Comparison of ENCODE assay signal across 19 cellular contexts in the genomic region with DNA sequence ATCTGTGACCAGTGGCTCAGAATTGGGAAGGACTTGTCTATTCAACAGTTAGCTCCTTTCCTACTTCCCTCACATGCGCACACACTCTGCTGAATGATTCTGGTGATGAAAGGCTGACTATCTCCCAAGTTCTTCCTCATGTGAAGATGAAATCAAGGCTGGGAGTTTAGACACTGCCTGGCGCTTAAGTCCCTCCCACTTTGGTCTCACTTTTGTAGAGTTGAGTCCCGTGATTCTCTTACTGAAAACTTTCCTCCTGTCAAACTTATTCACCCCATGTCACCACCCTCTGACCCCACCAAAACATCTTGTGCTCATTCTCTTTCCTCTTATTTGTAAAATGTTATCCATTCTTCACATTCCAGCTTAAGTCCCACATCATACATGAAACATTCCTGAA. TPM values are rescaled to one million over a fixed set of nuclear protein-coding genes. Genes with fewer than 3 reads are reported as not detected.
DNase-seq lines count a peak whose midpoint lies in the region; ATAC-seq, FAIRE-seq and TF ChIP-seq lines count a peak whose summit lies in the region.
"Had no signal": no experiment of that assay in that cellular context is flagged by ENCODE, and none has a peak within 500 bp of the region (broad histone marks: within the 10 kb centered on the region; RNA-seq: fewer than 3 reads in every experiment).

No MANE protein-coding gene starts in this region.

- H3K4me1 ChIP-seq in upper lobe of right lung, result no peaks in the 10 kb centered on the region
- H3K4me1 ChIP-seq in endodermal cell (ENCODE audit: control insufficient read depth, insufficient read depth, low read length), result no peaks in the 10 kb centered on the region
- no peaks in the 10 kb centered on the region for H3K4me1 ChIP-seq in small intestine (ENCODE audit: control insufficient read depth in 2 of 2, insufficient read depth in 1 of 2, low read depth in 1 of 2, low read length in 1 of 2)
- H3K4me1 ChIP-seq: BLaER1 had no signal

- 88% methylated on average over 3 of the region's 3 CpGs for WGBS in endodermal cell (ENCODE audit: insufficient coverage in 1 of 2, insufficient read length in 1 of 2), 2 experiments
- WGBS in small intestine, 3 donors, result 73 to 79% (median 74%) methylated on average over 3 of the region's 3 CpGs

- TF ChIP-seq CTCF in fibroblast of villous mesenchyme (IDR thresholded peaks at IDR 0.05; ENCODE audit: insufficient read depth, low read depth, low read length) (no peak), upper lobe of right lung (IDR thresholded peaks at IDR 0.05) (no peak), endodermal cell (conservative IDR thresholded peaks at IDR 0.05) (no peak)

- ATAC-seq in upper lobe of right lung, result peak; percentile 64
- ATAC-seq: HepG2, Panc1, Right ventricle myocardium inferior had no signal

- no peak overlapping the region for H3K4me3 ChIP-seq in fibroblast of villous mesenchyme (ENCODE audit: low read depth, low read length)
- H3K4me3 ChIP-seq in upper lobe of right lung, result no peak overlapping the region
- H3K4me3 ChIP-seq in endodermal cell (ENCODE audit: low read length), result no peak overlapping the region
- no peak overlapping the region for H3K4me3 ChIP-seq in small intestine (ENCODE audit: low read depth in 1 of 2, low read length in 2 of 2)
- H3K4me3 ChIP-seq: BLaER1 had no signal

- H3K27me3 ChIP-seq in upper lobe of right lung (no peaks in the 10 kb centered on the region), endodermal cell (ENCODE audit: control insufficient read depth, insufficient read depth, low read length, poor library complexity, severe bottlenecking) (peaks cover 15% of the 10 kb centered on the region), small intestine (ENCODE audit: control insufficient read depth in 2 of 2, insufficient read depth in 2 of 2, low read length in 2 of 2) (no peaks in the 10 kb centered on the region)
- H3K27me3 ChIP-seq: BLaER1 had no signal

- FAIRE-seq in small intestine (lab: Jason Lieb, UNC), result no peak
- FAIRE-seq: GM12891, HepG2 had no signal

- H3K9me3 Mint-ChIP-seq in endodermal cell, result no peaks in the 10 kb centered on the region

- peak; percentile 52 for DNase-seq in EH (ENCODE audit: low read depth)
- peak; percentile 26 for DNase-seq in OCI-M1 (lab: John Stamatoyannopoulos, UW)
- peak; percentile 58 for DNase-seq in fibroblast of villous mesenchyme (ENCODE audit: low read depth)
- DNase-seq in upper lobe of right lung, result no peak
- no peak for DNase-seq in endodermal cell
- no peak for DNase-seq in small intestine
- no peak for DNase-seq in occipital lobe (lab: John Stamatoyannopoulos, UW)
- DNase-seq: ACHN, Kasumi-1, NCI-H1105 treated with DMSO at 0.1 percent for 48 hours, NCI-H187 treated with DMSO at 0.1 percent for 48 hours, NCI-H2171, NCI-H82, SK-N-SH had no signal

- H3K4me3 Mint-ChIP-seq in endodermal cell, result no peak overlapping the region

- intact Hi-C loops in upper lobe of right lung (cut with DNase I), result no loop called here

- no peak overlapping the region for H3K9ac ChIP-seq in endodermal cell (ENCODE audit: extremely low read depth, low read length, poor library complexity, severe bottlenecking)
- H3K9ac ChIP-seq: BLaER1, SK-N-SH had no signal

- H3K36me3 Mint-ChIP-seq in endodermal cell (ENCODE audit: low read depth), result no peaks in the 10 kb centered on the region

- no peak overlapping the region for H3K27ac Mint-ChIP-seq in endodermal cell

- H3K9me3 ChIP-seq in upper lobe of right lung (no peaks in the 10 kb centered on the region), endodermal cell (ENCODE audit: control insufficient read depth, low read length) (no peaks in the 10 kb centered on the region), small intestine (ENCODE audit: control insufficient read depth, low read depth) (no peaks in the 10 kb centered on the region)
- H3K9me3 ChIP-seq: SK-N-SH had no signal

- H3K4me1 Mint-ChIP-seq in endodermal cell, result peaks cover 1% of the 10 kb centered on the region

- H3K27ac ChIP-seq in upper lobe of right lung, result no peak overlapping the region
- no peak overlapping the region for H3K27ac ChIP-seq in endodermal cell (ENCODE audit: low read depth, low read length)
- no peak overlapping the region for H3K27ac ChIP-seq in small intestine (ENCODE audit: low read depth in 1 of 2, low read length in 1 of 2)
- H3K27ac ChIP-seq: BLaER1 had no signal

- H3K27me3 Mint-ChIP-seq in endodermal cell (ENCODE audit: insufficient read depth), result peaks cover 18% of the 10 kb centered on the region

- no peaks in the 10 kb centered on the region for H3K36me3 ChIP-seq in upper lobe of right lung
- H3K36me3 ChIP-seq in endodermal cell (ENCODE audit: control insufficient read depth, insufficient read depth, low read length), result no peaks in the 10 kb centered on the region
- no peaks in the 10 kb centered on the region for H3K36me3 ChIP-seq in small intestine (ENCODE audit: control insufficient read depth in 2 of 2, insufficient read depth in 2 of 2, low read length in 2 of 2)
- H3K36me3 ChIP-seq: BLaER1 had no signal

RNA-seq across cellular contexts. Expression of a gene that starts 8.4 kb away (rescaled TPM):
- total RNA-seq in fibroblast of villous mesenchyme (31.2 and 51.4 TPM in 2 replicates), upper lobe of right lung (57.6 TPM), endodermal cell (100 to 1,000 TPM; 221 to 282 TPM), occipital lobe (21.5 TPM)
- 154 TPM for polyA plus RNA-seq in endodermal cell (2013, experiment 1 of 2)
- 161 TPM for polyA plus RNA-seq in endodermal cell (2013, experiment 2 of 2)
- 10 to 100 TPM; 47.0 to 59.7 (median 57.8) TPM for polyA plus RNA-seq in small intestine

RNA-seq across cellular contexts. Expression of a gene that starts 8.4 kb away (rescaled TPM):
- 31.6 and 142 TPM in 2 replicates for total RNA-seq in fibroblast of villous mesenchyme
- 24.1 TPM for total RNA-seq in upper lobe of right lung
- total RNA-seq in endodermal cell, result 10 to 100 TPM; 41.9 to 57.2 TPM
- polyA plus RNA-seq in endodermal cell (2013, experiment 1 of 2), result 13.8 TPM
- 13.9 TPM for polyA plus RNA-seq in endodermal cell (2013, experiment 2 of 2)
- 1 to 10 TPM in 1 of 3 donors, under 1 TPM in 2; 0.54 to 2.2 (median 0.89) TPM for polyA plus RNA-seq in small intestine
- total RNA-seq in occipital lobe, result 73.0 TPM

Comparison
In these comparisons a context has a peak if more than half of its experiments do, and no peak if none do; other contexts are left out.
1. DNase-seq: peak in EH (single experiment), OCI-M1 (single experiment) and fibroblast of villous mesenchyme (single experiment); none in upper lobe of right lung (single experiment), endodermal cell (single experiment), small intestine (single experiment) and occipital lobe (single experiment).